In genomic region chrX:12319955-12320354, GRCh38 we compare ENCODE assay signal across 31 cellular contexts.
"Had no signal": no experiment of that assay in that cellular context is flagged by ENCODE, and none has a peak within 500 bp of the region (broad histone marks: within the 10 kb centered on the region; RNA-seq: fewer than 3 reads in every experiment).

No MANE protein-coding gene starts in this region.

- H3K4me3 Mint-ChIP-seq: activated B cell treated with CpG ODN at 0.5 μM for 24 hours; activated CD8-positive, alpha-beta T cell treated with anti-CD3 and anti-CD28 coated beads for 36 hours; activated naive CD4-positive, alpha-beta T cell treated with anti-CD3 and anti-CD28 coated beads, Interleukin-2, amount 50 U/mL, for 24 hours; activated naive CD8-positive, alpha-beta T cell treated with anti-CD3 and anti-CD28 coated beads, Interleukin-2, amount 10 ng/mL, durations not matched to agents 7 days and 5 days; activated T-cell treated with anti-CD3 and anti-CD28 coated beads, Interleukin-2, amount 50 U/mL, for 4 hours; activated T-helper 17 cell treated with anti-CD3 and anti-CD28 coated beads, Interleukin-2, amount 50 U/mL, for 72 hours; central memory CD8-positive, alpha-beta T cell; dendritic cell treated with granulocyte-macrophage colony-stimulating factor and Interleukin-4, amounts not matched to agents 40 ng/mL and 50 ng/mL, for 4 days; effector memory CD8-positive, alpha-beta T cell; T-helper 17 cell; T-helper 2 cell treated with Interferon-gamma antibody and Interleukin-4, amounts not matched to agents 5 μg/mL and 100 μg/mL, for 36 hours had no signal

- H3K36me3 ChIP-seq: ascending aorta, brain microvascular endothelial cell, esophagus muscularis mucosa, gastrocnemius medialis, heart right ventricle, WERI-Rb-1 had no signal

- H3K36me3 Mint-ChIP-seq: activated naive CD4-positive, alpha-beta T cell treated with anti-CD3 and anti-CD28 coated beads, Interleukin-2, amount 50 U/mL, for 24 hours; activated naive CD8-positive, alpha-beta T cell treated with anti-CD3 and anti-CD28 coated beads, Interleukin-2, amount 10 ng/mL, durations not matched to agents 7 days and 5 days had no signal

- DNase-seq: activated B cell treated with CpG ODN at 0.5 μM for 24 hours; activated CD4-positive, alpha-beta T cell treated with anti-CD3 and anti-CD28 coated beads for 48 hours; activated CD4-positive, alpha-beta T cell treated with anti-CD3 and anti-CD28 coated beads, Interleukin-2, amount 50 U/mL, for 1 hour; activated CD4-positive, alpha-beta T cell treated with anti-CD3 and anti-CD28 coated beads, Interleukin-2, amount 50 U/mL, for 48 hours; activated CD8-positive, alpha-beta memory T cell treated with anti-CD3 and anti-CD28 coated beads for 24 hours; activated CD8-positive, alpha-beta T cell treated with anti-CD3 and anti-CD28 coated beads for 36 hours; activated effector memory CD4-positive, alpha-beta T cell treated with Interleukin-2 at 50 U/mL for 16 hours; activated gamma-delta T cell treated with Interleukin-2 at 50 U/mL for 16 hours; activated naive CD4-positive, alpha-beta T cell treated with Interleukin-2 at 50 U/mL for 16 hours; activated naive CD8-positive, alpha-beta T cell treated with anti-CD3 and anti-CD28 coated beads, Interleukin-2, amount 10 ng/mL, durations not matched to agents 7 days and 5 days; activated T-cell treated with anti-CD3 and anti-CD28 coated beads, Interleukin-2, amount 50 U/mL, for 4 hours; brain microvascular endothelial cell; dorsolateral prefrontal cortex; effector memory CD8-positive, alpha-beta T cell; erythroblast; foreskin keratinocyte; gastrocnemius medialis; heart right ventricle; T-helper 17 cell; T1000; WERI-Rb-1 had no signal

- FAIRE-seq: bronchial epithelial cell had no signal

- H3K4me3 ChIP-seq: ascending aorta, coronary artery, dorsolateral prefrontal cortex, esophagus muscularis mucosa, gastrocnemius medialis, heart right ventricle, hepatocyte had no signal

- H3K27ac Mint-ChIP-seq: activated B cell treated with CpG ODN at 0.5 μM for 24 hours; activated CD8-positive, alpha-beta T cell treated with anti-CD3 and anti-CD28 coated beads for 36 hours; activated naive CD4-positive, alpha-beta T cell treated with anti-CD3 and anti-CD28 coated beads, Interleukin-2, amount 50 U/mL, for 24 hours; activated naive CD8-positive, alpha-beta T cell treated with anti-CD3 and anti-CD28 coated beads, Interleukin-2, amount 10 ng/mL, durations not matched to agents 7 days and 5 days; activated T-helper 17 cell treated with anti-CD3 and anti-CD28 coated beads, Interleukin-2, amount 50 U/mL, for 72 hours; dendritic cell treated with granulocyte-macrophage colony-stimulating factor and Interleukin-4, amounts not matched to agents 40 ng/mL and 50 ng/mL, for 4 days; effector memory CD8-positive, alpha-beta T cell; T-helper 17 cell; T-helper 2 cell treated with Interferon-gamma antibody and Interleukin-4, amounts not matched to agents 5 μg/mL and 100 μg/mL, for 36 hours had no signal

- H3K27me3 Mint-ChIP-seq: activated CD8-positive, alpha-beta T cell treated with anti-CD3 and anti-CD28 coated beads for 36 hours; activated naive CD4-positive, alpha-beta T cell treated with anti-CD3 and anti-CD28 coated beads, Interleukin-2, amount 50 U/mL, for 24 hours; activated naive CD8-positive, alpha-beta T cell treated with anti-CD3 and anti-CD28 coated beads, Interleukin-2, amount 10 ng/mL, durations not matched to agents 7 days and 5 days; activated T-helper 17 cell treated with anti-CD3 and anti-CD28 coated beads, Interleukin-2, amount 50 U/mL, for 72 hours; central memory CD8-positive, alpha-beta T cell; dendritic cell treated with granulocyte-macrophage colony-stimulating factor and Interleukin-4, amounts not matched to agents 40 ng/mL and 50 ng/mL, for 4 days; effector memory CD8-positive, alpha-beta T cell; T-helper 17 cell had no signal

- H3K27ac ChIP-seq: ascending aorta, brain microvascular endothelial cell, coronary artery, dorsolateral prefrontal cortex, esophagus muscularis mucosa, foreskin keratinocyte, gastrocnemius medialis, heart right ventricle, hepatocyte, WERI-Rb-1 had no signal

- H3K9me3 Mint-ChIP-seq: activated B cell treated with CpG ODN at 0.5 μM for 24 hours; activated CD8-positive, alpha-beta T cell treated with anti-CD3 and anti-CD28 coated beads for 36 hours; activated naive CD4-positive, alpha-beta T cell treated with anti-CD3 and anti-CD28 coated beads, Interleukin-2, amount 50 U/mL, for 24 hours; activated naive CD8-positive, alpha-beta T cell treated with anti-CD3 and anti-CD28 coated beads, Interleukin-2, amount 10 ng/mL, durations not matched to agents 7 days and 5 days; activated T-cell treated with anti-CD3 and anti-CD28 coated beads, Interleukin-2, amount 50 U/mL, for 4 hours; activated T-helper 17 cell treated with anti-CD3 and anti-CD28 coated beads, Interleukin-2, amount 50 U/mL, for 72 hours; central memory CD8-positive, alpha-beta T cell; dendritic cell treated with granulocyte-macrophage colony-stimulating factor and Interleukin-4, amounts not matched to agents 40 ng/mL and 50 ng/mL, for 4 days; T-helper 2 cell treated with Interferon-gamma antibody and Interleukin-4, amounts not matched to agents 5 μg/mL and 100 μg/mL, for 36 hours had no signal

- H3K4me1 ChIP-seq: ascending aorta, esophagus muscularis mucosa, foreskin keratinocyte, gastrocnemius medialis, heart right ventricle had no signal

- H3K4me1 Mint-ChIP-seq: activated B cell treated with CpG ODN at 0.5 μM for 24 hours; activated naive CD4-positive, alpha-beta T cell treated with anti-CD3 and anti-CD28 coated beads, Interleukin-2, amount 50 U/mL, for 24 hours; activated naive CD8-positive, alpha-beta T cell treated with anti-CD3 and anti-CD28 coated beads, Interleukin-2, amount 10 ng/mL, durations not matched to agents 7 days and 5 days; activated T-helper 17 cell treated with anti-CD3 and anti-CD28 coated beads, Interleukin-2, amount 50 U/mL, for 72 hours; central memory CD8-positive, alpha-beta T cell; T-helper 17 cell had no signal

- H3K9me3 ChIP-seq: ascending aorta, gastrocnemius medialis, heart right ventricle had no signal
